ENCODE assay signal across 17 cellular contexts in the genomic region with DNA sequence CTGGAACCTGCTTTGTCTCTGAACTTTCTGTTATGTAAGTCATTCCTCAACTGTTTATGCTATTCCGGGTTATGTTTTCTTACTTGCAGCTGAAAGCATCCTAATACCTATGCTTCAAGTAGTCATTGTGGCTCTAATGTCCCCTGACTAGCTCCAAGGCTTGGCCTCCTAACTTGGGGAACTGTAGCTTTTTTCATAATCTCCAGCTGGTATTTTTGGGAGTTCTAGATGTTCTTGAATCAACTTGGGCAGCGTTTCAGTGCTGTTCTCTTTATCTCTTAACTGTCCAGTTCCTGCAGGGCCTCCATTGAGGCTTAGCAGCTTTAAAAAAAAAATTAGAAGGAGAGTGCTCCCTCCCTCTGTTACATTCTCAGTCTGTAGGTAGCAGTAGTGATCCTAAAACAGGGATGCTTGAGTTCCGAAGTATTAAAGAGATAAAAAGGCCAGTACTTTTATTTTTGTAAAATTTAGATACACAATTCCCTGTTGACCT.
DNase-seq lines count a peak whose midpoint lies in the region; ATAC-seq and TF ChIP-seq lines count a peak whose summit lies in the region.
"Had no signal": no experiment of that assay in that cellular context is flagged by ENCODE, and none has a peak within 500 bp of the region (broad histone marks: within the 10 kb centered on the region; RNA-seq: fewer than 3 reads in every experiment).

No MANE protein-coding gene starts in this region.

- peak; percentile 64 for ATAC-seq in Right ventricle myocardium inferior
- ATAC-seq in left ventricle myocardium superior: peak; percentile 64
- peak; percentile 5 for ATAC-seq in sciatic nerve
- ATAC-seq: A549; CD8-positive, alpha-beta T cell had no signal

- no peak for DNase-seq in Right ventricle myocardium inferior (ENCODE audit: missing footprints)
- DNase-seq in right atrium auricular region (ENCODE audit: low spot score): no peak
- DNase-seq in left ventricle myocardium superior: no peak
- no peak for DNase-seq in left ventricle myocardium inferior
- DNase-seq in sciatic nerve (ENCODE audit: low spot score): no peak
- DNase-seq in amniotic stem cell (lab: John Stamatoyannopoulos, UW): no peak
- DNase-seq: AML-193; Caco-2; Calu3; CD4-positive, alpha-beta T cell; CD8-positive, alpha-beta T cell; DMS79 treated with DMSO at 0.1 percent for 48 hours; GF-D8 had no signal

- TF ChIP-seq CTCF in right atrium auricular region (IDR thresholded peaks at IDR 0.05): no peak
- TF ChIP-seq CTCF in left ventricle myocardium inferior (IDR thresholded peaks at IDR 0.05; ENCODE audit: borderline replicate concordance): no peak

- H3K36me3 ChIP-seq in right atrium auricular region (no peaks in the 10 kb centered on the region), left ventricle myocardium inferior (no peaks in the 10 kb centered on the region)
- H3K36me3 ChIP-seq: BLaER1 treated with 17β-estradiol and CSF1 and Interleukin-3, amounts not matched to agents 10 nM and 100 nM had no signal

- H3K27ac ChIP-seq in right atrium auricular region (no peak overlapping the region), left ventricle myocardium inferior (replicated peaks) (no peak overlapping the region)
- H3K27ac ChIP-seq: 22Rv1; A549; BLaER1 treated with 17β-estradiol and CSF1 and Interleukin-3, amounts not matched to agents 10 nM and 100 nM; C4-2B had no signal

- H3K4me3 ChIP-seq in right atrium auricular region: no peak overlapping the region
- H3K4me3 ChIP-seq in left ventricle myocardium inferior: no peak overlapping the region
- H3K4me3 ChIP-seq: A549; BLaER1 treated with 17β-estradiol and CSF1 and Interleukin-3, amounts not matched to agents 10 nM and 100 nM had no signal

- peaks cover 0 to 4% of the 10 kb centered on the region in 2 donors for H3K4me1 ChIP-seq in right atrium auricular region
- peaks cover 9% of the 10 kb centered on the region for H3K4me1 ChIP-seq in left ventricle myocardium inferior
- H3K4me1 ChIP-seq: A549; BLaER1 treated with 17β-estradiol and CSF1 and Interleukin-3, amounts not matched to agents 10 nM and 100 nM; Caco-2 had no signal

- peaks cover 0 to 7% of the 10 kb centered on the region in 2 donors for H3K9me3 ChIP-seq in right atrium auricular region
- H3K9me3 ChIP-seq in left ventricle myocardium inferior (replicated peaks): peaks cover 10% of the 10 kb centered on the region
- H3K9me3 ChIP-seq: A549, Caco-2 had no signal

- H3K27me3 ChIP-seq in right atrium auricular region: no peaks in the 10 kb centered on the region
- no peaks in the 10 kb centered on the region for H3K27me3 ChIP-seq in left ventricle myocardium inferior (ENCODE audit: low read depth)
- H3K27me3 ChIP-seq: BLaER1 treated with 17β-estradiol and CSF1 and Interleukin-3, amounts not matched to agents 10 nM and 100 nM had no signal

- intact Hi-C loops in Right ventricle myocardium inferior (cut with DNase I) (no loop called here), left ventricle myocardium superior (cut with micrococcal nuclease) (no loop called here), left ventricle myocardium inferior (cut with micrococcal nuclease) (no loop called here), sciatic nerve (cut with DNase I) (no loop called here)

Comparison
In these comparisons a context has a peak if more than half of its experiments do, and no peak if none do; other contexts are left out.
1. ATAC-seq: peak in every context shown above with its lines; median percentile 64 in Right ventricle myocardium inferior; 64 in left ventricle myocardium superior; 5 in sciatic nerve.